Comparison of ENCODE assay signal across 12 cellular contexts in the genomic region with DNA sequence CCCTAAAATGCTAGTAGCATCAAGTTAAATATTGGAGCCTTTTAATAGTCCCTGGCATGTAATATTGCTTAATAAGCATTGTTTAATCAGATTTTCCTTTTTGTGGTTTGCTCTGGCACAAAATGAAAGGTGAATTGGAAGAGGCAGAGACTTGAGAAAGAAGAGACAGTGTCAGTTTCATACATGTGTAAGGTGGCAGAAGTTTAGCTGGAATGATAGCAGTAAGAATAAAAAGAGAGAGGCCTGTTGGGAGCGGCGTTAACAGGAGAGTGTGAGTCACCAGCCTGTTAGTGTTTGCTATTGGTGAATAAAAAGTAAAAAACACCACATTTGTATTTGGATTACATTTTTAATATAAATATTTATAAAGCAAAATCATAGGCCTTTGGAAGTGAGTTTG.
DNase-seq lines count a peak whose midpoint lies in the region; ATAC-seq and TF ChIP-seq lines count a peak whose summit lies in the region.
"Had no signal": no experiment of that assay in that cellular context is flagged by ENCODE, and none has a peak within 500 bp of the region (broad histone marks: within the 10 kb centered on the region; RNA-seq: fewer than 3 reads in every experiment).

No MANE protein-coding gene starts in this region.

- no peak overlapping the region for H3K27ac ChIP-seq in fibroblast of lung (ENCODE audit: insufficient read depth, low read length)

- no peak overlapping the region for H3K9ac ChIP-seq in fibroblast of lung (ENCODE audit: insufficient read depth, low read length)

- no peaks in the 10 kb centered on the region for H3K9me3 Mint-ChIP-seq in activated naive CD4-positive, alpha-beta T cell treated with anti-CD3 and anti-CD28 coated beads, Interleukin-2, amount 50 U/mL, for 24 hours
- H3K9me3 Mint-ChIP-seq in activated naive CD4-positive, alpha-beta T cell treated with anti-CD3 and anti-CD28 coated beads, Interleukin-2, amount 10 ng/mL, durations not matched to agents 7 days and 5 days = peaks cover 10% of the 10 kb centered on the region
- H3K9me3 Mint-ChIP-seq in stimulated activated effector memory CD8-positive, alpha-beta T cell treated with anti-CD3 and anti-CD28 coated beads, Interleukin-12 subunit alpha, Interleukin-12 subunit beta, amount 100 ng/mL, for 72 hours = no peaks in the 10 kb centered on the region
- H3K9me3 Mint-ChIP-seq: T-helper 1 cell treated with Interleukin-12 subunit alpha and Interleukin-12 subunit beta and Interleukin-4 antibody, amounts not matched to agents 30 μg/mL and 1 μg/mL, for 36 hours had no signal

- H3K27ac Mint-ChIP-seq in activated naive CD4-positive, alpha-beta T cell treated with anti-CD3 and anti-CD28 coated beads, Interleukin-2, amount 50 U/mL, for 24 hours = peak overlapping the region; percentile 83
- no peak overlapping the region for H3K27ac Mint-ChIP-seq in activated naive CD4-positive, alpha-beta T cell treated with anti-CD3 and anti-CD28 coated beads, Interleukin-2, amount 10 ng/mL, durations not matched to agents 7 days and 5 days
- peak overlapping the region; percentile 51 for H3K27ac Mint-ChIP-seq in stimulated activated effector memory CD8-positive, alpha-beta T cell treated with anti-CD3 and anti-CD28 coated beads, Interleukin-12 subunit alpha, Interleukin-12 subunit beta, amount 100 ng/mL, for 72 hours
- H3K27ac Mint-ChIP-seq: T-helper 1 cell treated with Interleukin-12 subunit alpha and Interleukin-12 subunit beta and Interleukin-4 antibody, amounts not matched to agents 30 μg/mL and 1 μg/mL, for 36 hours had no signal

- H3K4me1 ChIP-seq in fibroblast of lung (ENCODE audit: control insufficient read depth, extremely low read depth, insufficient read depth, low read length) = peaks cover 4% of the 10 kb centered on the region

- no peak for DNase-seq in activated naive CD4-positive, alpha-beta T cell treated with anti-CD3 and anti-CD28 coated beads, Interleukin-2, amount 10 ng/mL, durations not matched to agents 7 days and 5 days
- peak; percentile 2 to 12 for DNase-seq in activated CD4-positive, alpha-beta T cell treated with anti-CD3 and anti-CD28 coated beads, Interleukin-2, amount 50 U/mL, for 4 hours
- DNase-seq in fibroblast of lung (ENCODE audit: low read depth in 2 of 2) (peak; percentile 45 to 54), NCI-H510A treated with DMSO at 0.1 percent for 48 hours (lab: John Stamatoyannopoulos, UW) (no peak), activated gamma-delta T cell (lab: John Stamatoyannopoulos, UW) (no peak)
- DNase-seq in stimulated activated effector memory CD8-positive, alpha-beta T cell treated with anti-CD3 and anti-CD28 coated beads, Interleukin-12 subunit alpha, Interleukin-12 subunit beta, amount 100 ng/mL, for 72 hours (ENCODE audit: low spot score in 2 of 2) = no peak
- no peak for DNase-seq in effector CD4-positive, alpha-beta T cell
- DNase-seq: amniotic stem cell, C1 segment of cervical spinal cord, NCI-H524 treated with DMSO at 0.1 percent for 48 hours had no signal

- ATAC-seq in stimulated activated effector memory CD8-positive, alpha-beta T cell treated with anti-CD3 and anti-CD28 coated beads, Interleukin-12 subunit alpha, Interleukin-12 subunit beta, amount 100 ng/mL, for 72 hours = no peak

- peaks cover 80% of the 10 kb centered on the region for H3K4me1 Mint-ChIP-seq in activated naive CD4-positive, alpha-beta T cell treated with anti-CD3 and anti-CD28 coated beads, Interleukin-2, amount 50 U/mL, for 24 hours
- peaks cover 47% of the 10 kb centered on the region for H3K4me1 Mint-ChIP-seq in activated naive CD4-positive, alpha-beta T cell treated with anti-CD3 and anti-CD28 coated beads, Interleukin-2, amount 10 ng/mL, durations not matched to agents 7 days and 5 days
- peaks cover 35% of the 10 kb centered on the region for H3K4me1 Mint-ChIP-seq in stimulated activated effector memory CD8-positive, alpha-beta T cell treated with anti-CD3 and anti-CD28 coated beads, Interleukin-12 subunit alpha, Interleukin-12 subunit beta, amount 100 ng/mL, for 72 hours

- H4K20me1 ChIP-seq in fibroblast of lung (ENCODE audit: control insufficient read depth, extremely low read depth, insufficient read depth, low read length) = no peaks in the 10 kb centered on the region

- H3K36me3 Mint-ChIP-seq in activated naive CD4-positive, alpha-beta T cell treated with anti-CD3 and anti-CD28 coated beads, Interleukin-2, amount 50 U/mL, for 24 hours = peaks cover 13% of the 10 kb centered on the region
- peaks cover 47% of the 10 kb centered on the region for H3K36me3 Mint-ChIP-seq in activated naive CD4-positive, alpha-beta T cell treated with anti-CD3 and anti-CD28 coated beads, Interleukin-2, amount 10 ng/mL, durations not matched to agents 7 days and 5 days
- peaks cover 28% of the 10 kb centered on the region for H3K36me3 Mint-ChIP-seq in stimulated activated effector memory CD8-positive, alpha-beta T cell treated with anti-CD3 and anti-CD28 coated beads, Interleukin-12 subunit alpha, Interleukin-12 subunit beta, amount 100 ng/mL, for 72 hours

- CTCF ChIA-PET in activated naive CD4-positive, alpha-beta T cell treated with anti-CD3 and anti-CD28 coated beads, Interleukin-2, amount 10 ng/mL, durations not matched to agents 7 days and 5 days (lab: Charles Lee) = no interaction called here

- H3K27me3 ChIP-seq in fibroblast of lung (ENCODE audit: control insufficient read depth, insufficient read depth, low read length) = no peaks in the 10 kb centered on the region

- no peak for TF ChIP-seq CTCF in fibroblast of lung (conservative IDR thresholded peaks at IDR 0.05 in 1 of 2, IDR thresholded peaks at IDR 0.05 in 1 of 2; ENCODE audit: low read depth in 1 of 2, low read length in 2 of 2)

- H3K79me2 ChIP-seq in fibroblast of lung (ENCODE audit: control insufficient read depth, insufficient read depth, low read length) = peaks cover 2% of the 10 kb centered on the region

- no peaks in the 10 kb centered on the region for H3K27me3 Mint-ChIP-seq in activated naive CD4-positive, alpha-beta T cell treated with anti-CD3 and anti-CD28 coated beads, Interleukin-2, amount 50 U/mL, for 24 hours
- H3K27me3 Mint-ChIP-seq in activated naive CD4-positive, alpha-beta T cell treated with anti-CD3 and anti-CD28 coated beads, Interleukin-2, amount 10 ng/mL, durations not matched to agents 7 days and 5 days = no peaks in the 10 kb centered on the region

- no peaks in the 10 kb centered on the region for H3K36me3 ChIP-seq in fibroblast of lung (ENCODE audit: control insufficient read depth, insufficient read depth, low read length)

- peak overlapping the region; percentile 37 for H3K4me3 Mint-ChIP-seq in activated naive CD4-positive, alpha-beta T cell treated with anti-CD3 and anti-CD28 coated beads, Interleukin-2, amount 50 U/mL, for 24 hours
- no peak overlapping the region for H3K4me3 Mint-ChIP-seq in activated naive CD4-positive, alpha-beta T cell treated with anti-CD3 and anti-CD28 coated beads, Interleukin-2, amount 10 ng/mL, durations not matched to agents 7 days and 5 days
- no peak overlapping the region for H3K4me3 Mint-ChIP-seq in stimulated activated effector memory CD8-positive, alpha-beta T cell treated with anti-CD3 and anti-CD28 coated beads, Interleukin-12 subunit alpha, Interleukin-12 subunit beta, amount 100 ng/mL, for 72 hours
- H3K4me3 Mint-ChIP-seq: T-helper 1 cell treated with Interleukin-12 subunit alpha and Interleukin-12 subunit beta and Interleukin-4 antibody, amounts not matched to agents 30 μg/mL and 1 μg/mL, for 36 hours had no signal

- peak overlapping the region; percentile 64 for H3K4me2 ChIP-seq in fibroblast of lung (ENCODE audit: extremely low read depth, insufficient read depth, low read length)

- H3K9me3 ChIP-seq in fibroblast of lung (ENCODE audit: control insufficient read depth, insufficient read depth, low read depth, low read length) = no peaks in the 10 kb centered on the region

- H2AFZ ChIP-seq in fibroblast of lung (ENCODE audit: low read length) = no peak overlapping the region

- H3K4me3 ChIP-seq in fibroblast of lung (replicated peaks in 1 of 4; ENCODE audit: control extremely low read depth in 1 of 4, insufficient read depth in 1 of 4, low read depth in 3 of 4, low read length in 4 of 4) = no peak overlapping the region

Comparison
In these comparisons a context has a peak if more than half of its experiments do, and no peak if none do; other contexts are left out.
1. DNase-seq: peak in activated CD4-positive, alpha-beta T cell treated with anti-CD3 and anti-CD28 coated beads, Interleukin-2, amount 50 U/mL, for 4 hours (2 of 2) and fibroblast of lung (2 of 2); none in activated naive CD4-positive, alpha-beta T cell treated with anti-CD3 and anti-CD28 coated beads, Interleukin-2, amount 10 ng/mL, durations not matched to agents 7 days and 5 days (single experiment), stimulated activated effector memory CD8-positive, alpha-beta T cell treated with anti-CD3 and anti-CD28 coated beads, Interleukin-12 subunit alpha, Interleukin-12 subunit beta, amount 100 ng/mL, for 72 hours (0 of 2), NCI-H510A treated with DMSO at 0.1 percent for 48 hours (single experiment), activated gamma-delta T cell (single experiment) and effector CD4-positive, alpha-beta T cell (single experiment).